ENCODE assay signal across 26 cellular contexts in the genomic region with DNA sequence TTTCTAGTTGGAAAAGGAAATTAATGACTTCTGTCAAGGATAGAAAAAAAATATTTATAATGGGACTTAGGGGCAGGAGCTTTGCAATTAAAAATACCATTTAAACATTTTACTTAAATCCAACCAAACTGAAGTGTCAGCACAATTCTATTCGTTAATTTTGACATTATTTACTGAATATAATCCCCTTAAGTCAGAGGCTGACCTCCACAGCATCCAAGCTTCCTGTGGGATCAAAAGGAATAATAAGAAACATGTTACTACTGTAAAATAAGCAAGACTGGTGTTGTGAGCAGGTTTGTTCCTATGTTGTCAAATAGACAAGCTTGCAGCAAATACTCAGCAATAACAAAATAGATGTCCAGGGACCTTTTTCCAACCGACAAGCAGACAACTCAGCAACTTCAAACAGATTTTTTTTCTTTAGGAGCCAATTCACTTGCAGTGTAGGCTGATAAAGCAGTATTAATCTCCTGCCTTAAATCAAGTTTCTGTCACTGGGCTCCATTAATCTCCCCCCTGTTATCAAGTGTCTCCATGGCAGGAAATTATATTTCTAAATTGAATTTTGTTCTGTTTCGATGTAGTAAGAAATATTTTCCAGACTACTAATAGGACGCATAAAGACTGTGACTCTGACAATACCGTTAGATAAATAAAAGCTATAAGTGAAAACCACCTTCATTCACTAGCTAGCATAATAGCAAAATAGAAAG.
DNase-seq lines count a peak whose midpoint lies in the region; ATAC-seq, FAIRE-seq and TF ChIP-seq lines count a peak whose summit lies in the region.
"Had no signal": no experiment of that assay in that cellular context is flagged by ENCODE, and none has a peak within 500 bp of the region (broad histone marks: within the 10 kb centered on the region; RNA-seq: fewer than 3 reads in every experiment).

No MANE protein-coding gene starts in this region.

- CTCF ChIA-PET in A549 (lab: Yijun Ruan, JAX) = no interaction called here

- H3K27ac ChIP-seq in A549 (no peak overlapping the region), WERI-Rb-1 (peak overlapping the region; percentile 5), gastroesophageal sphincter (no peak overlapping the region)
- H3K27ac ChIP-seq: HL-60, Peyer's patch, SJSA1 had no signal

- no peak for FAIRE-seq in A549 (lab: Jason Lieb, UNC)
- FAIRE-seq: GM12892, GM18507, H54, HTR-8/SVneo had no signal

- H3K4me1 Mint-ChIP-seq in mesothelial cell of epicardium = peaks cover 31% of the 10 kb centered on the region

- TF ChIP-seq CTCF in A549 (IDR thresholded peaks at IDR 0.05) (no peak), WERI-Rb-1 (IDR thresholded peaks at IDR 0.05; ENCODE audit: low read depth, low read length) (no peak), mesothelial cell of epicardium (IDR thresholded peaks at IDR 0.05; ENCODE audit: unreplicated experiment) (no peak), gastroesophageal sphincter (IDR thresholded peaks at IDR 0.05) (no peak)

- no peak overlapping the region for H3K4me2 ChIP-seq in A549

- H3K27me3 Mint-ChIP-seq in mesothelial cell of epicardium (ENCODE audit: low read depth) = no peaks in the 10 kb centered on the region
- H3K27me3 Mint-ChIP-seq: CD4-positive, alpha-beta T cell had no signal

- H3K4me1 ChIP-seq in A549 (no peaks in the 10 kb centered on the region), gastroesophageal sphincter (peaks cover 0 to 15% (median 0%) of the 10 kb centered on the region in 3 donors)
- H3K4me1 ChIP-seq: Peyer's patch had no signal

- H3K4me3 Mint-ChIP-seq in mesothelial cell of epicardium = no peak overlapping the region
- H3K4me3 Mint-ChIP-seq: CD4-positive, alpha-beta T cell had no signal

- H3K9me3 Mint-ChIP-seq in mesothelial cell of epicardium = peaks cover 3% of the 10 kb centered on the region
- H3K9me3 Mint-ChIP-seq: CD4-positive, alpha-beta T cell had no signal

- peaks cover 2% of the 10 kb centered on the region for H3K36me3 Mint-ChIP-seq in mesothelial cell of epicardium

- DNase-seq in A549 (ENCODE audit: low read depth in 1 of 2, low spot score in 1 of 2) (no peak), NCI-H82 treated with DMSO at 0.1 percent for 48 hours (lab: John Stamatoyannopoulos, UW; ENCODE audit: unreplicated experiment) (peak; percentile 73), WERI-Rb-1 (no peak), mesothelial cell of epicardium (ENCODE audit: low spot score in 2 of 2, unreplicated experiment in 2 of 2) (no peak), dedifferentiated amniotic fluid mesenchymal stem cell (ENCODE audit: extremely low spot score) (no peak), CD1c-positive myeloid dendritic cell (ENCODE audit: extremely low spot score) (no peak), HPDE6-E6E7 (ENCODE audit: extremely low spot score) (no peak)
- DNase-seq: 8988T; BE2C; CD4-positive, alpha-beta T cell; DMS53; EL; NCI-H1105; NCI-H2081; NCI-H2171 treated with DMSO at 0.1 percent for 48 hours; NCI-H446; NCI-H526 treated with DMSO at 0.1 percent for 48 hours; NK-92 treated with Interleukin-12 subunit alpha and Interleukin-12 subunit beta, amount 100 ng/mL, for 24 hours; Peyer's patch had no signal

- TF ChIP-seq RAD21 in A549 (conservative IDR thresholded peaks at IDR 0.05 in 1 of 2, IDR thresholded peaks at IDR 0.05 in 1 of 2) = no peak

- no peaks in the 10 kb centered on the region for H3K27me3 ChIP-seq in WERI-Rb-1 (ENCODE audit: insufficient read depth, low read depth, severe bottlenecking)
- no peaks in the 10 kb centered on the region for H3K27me3 ChIP-seq in gastroesophageal sphincter
- H3K27me3 ChIP-seq: BE2C, Peyer's patch, SJSA1 had no signal

- H3K9me3 ChIP-seq in A549 = no peaks in the 10 kb centered on the region
- H3K9me3 ChIP-seq in WERI-Rb-1 (ENCODE audit: severe bottlenecking) = no peaks in the 10 kb centered on the region
- no peaks in the 10 kb centered on the region for H3K9me3 ChIP-seq in gastroesophageal sphincter
- H3K9me3 ChIP-seq: BE2C, Peyer's patch, SJSA1 had no signal

- WGBS in A549 (ENCODE audit: missing lambda C conversion rate) = 62% methylated on average over 5 of the region's 5 CpGs
- 53% methylated on average over 5 of the region's 5 CpGs for WGBS in gastroesophageal sphincter (ENCODE audit: low coverage in 1 of 2), 2 donors

- TF ChIP-seq EP300 in A549 (IDR thresholded peaks at IDR 0.05) = no peak
- TF ChIP-seq EP300 in gastroesophageal sphincter (IDR thresholded peaks at IDR 0.05) = no peak

- H3K36me3 ChIP-seq in WERI-Rb-1 (no peaks in the 10 kb centered on the region), gastroesophageal sphincter (no peaks in the 10 kb centered on the region)
- H3K36me3 ChIP-seq: BE2C, Peyer's patch, SJSA1 had no signal

- no peak for TF ChIP-seq POLR2A in A549 (IDR thresholded peaks at IDR 0.05; ENCODE audit: low read length)
- TF ChIP-seq POLR2A in gastroesophageal sphincter (IDR thresholded peaks at IDR 0.05) = no peak

- POLR2A ChIA-PET in A549 (lab: Yijun Ruan, JAX) = no interaction called here

- peak overlapping the region; percentile 67 for H3K27ac Mint-ChIP-seq in mesothelial cell of epicardium
- H3K27ac Mint-ChIP-seq: CD4-positive, alpha-beta T cell had no signal

- no peak overlapping the region for H3K4me3 ChIP-seq in A549
- no peak overlapping the region for H3K4me3 ChIP-seq in WERI-Rb-1 (ENCODE audit: low read depth, low read length)
- H3K4me3 ChIP-seq in gastroesophageal sphincter = no peak overlapping the region
- H3K4me3 ChIP-seq: Peyer's patch, SJSA1 had no signal

- ATAC-seq in A549 (no peak), gastroesophageal sphincter (no peak)

TF ChIP-seq in A549, 52 proteins besides CTCF, POLR2A, EP300 and RAD21:
- TF ChIP-seq ZNF302 (CRISPR knock-in tag; IDR thresholded peaks at IDR 0.05) (no peak), NPAS2 (CRISPR knock-in tag; IDR thresholded peaks at IDR 0.05; ENCODE audit: borderline replicate concordance) (no peak), MAFK (IDR thresholded peaks at IDR 0.05; ENCODE audit: partially characterized antibody) (peak; percentile 37), HEYL (CRISPR knock-in tag; IDR thresholded peaks at IDR 0.05) (no peak), SREBF2 (IDR thresholded peaks at IDR 0.05) (no peak)
- TF ChIP-seq, protein P1, sequence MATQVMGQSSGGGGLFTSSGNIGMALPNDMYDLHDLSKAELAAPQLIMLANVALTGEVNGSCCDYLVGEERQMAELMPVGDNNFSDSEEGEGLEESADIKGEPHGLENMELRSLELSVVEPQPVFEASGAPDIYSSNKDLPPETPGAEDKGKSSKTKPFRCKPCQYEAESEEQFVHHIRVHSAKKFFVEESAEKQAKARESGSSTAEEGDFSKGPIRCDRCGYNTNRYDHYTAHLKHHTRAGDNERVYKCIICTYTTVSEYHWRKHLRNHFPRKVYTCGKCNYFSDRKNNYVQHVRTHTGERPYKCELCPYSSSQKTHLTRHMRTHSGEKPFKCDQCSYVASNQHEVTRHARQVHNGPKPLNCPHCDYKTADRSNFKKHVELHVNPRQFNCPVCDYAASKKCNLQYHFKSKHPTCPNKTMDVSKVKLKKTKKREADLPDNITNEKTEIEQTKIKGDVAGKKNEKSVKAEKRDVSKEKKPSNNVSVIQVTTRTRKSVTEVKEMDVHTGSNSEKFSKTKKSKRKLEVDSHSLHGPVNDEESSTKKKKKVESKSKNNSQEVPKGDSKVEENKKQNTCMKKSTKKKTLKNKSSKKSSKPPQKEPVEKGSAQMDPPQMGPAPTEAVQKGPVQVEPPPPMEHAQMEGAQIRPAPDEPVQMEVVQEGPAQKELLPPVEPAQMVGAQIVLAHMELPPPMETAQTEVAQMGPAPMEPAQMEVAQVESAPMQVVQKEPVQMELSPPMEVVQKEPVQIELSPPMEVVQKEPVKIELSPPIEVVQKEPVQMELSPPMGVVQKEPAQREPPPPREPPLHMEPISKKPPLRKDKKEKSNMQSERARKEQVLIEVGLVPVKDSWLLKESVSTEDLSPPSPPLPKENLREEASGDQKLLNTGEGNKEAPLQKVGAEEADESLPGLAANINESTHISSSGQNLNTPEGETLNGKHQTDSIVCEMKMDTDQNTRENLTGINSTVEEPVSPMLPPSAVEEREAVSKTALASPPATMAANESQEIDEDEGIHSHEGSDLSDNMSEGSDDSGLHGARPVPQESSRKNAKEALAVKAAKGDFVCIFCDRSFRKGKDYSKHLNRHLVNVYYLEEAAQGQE (IDR thresholded peaks at IDR 0.05) = no peak
TF ChIP-seq in A549: peak in this region for 1.
